Comparison of ENCODE assay signal across 23 cellular contexts in the genomic region with DNA sequence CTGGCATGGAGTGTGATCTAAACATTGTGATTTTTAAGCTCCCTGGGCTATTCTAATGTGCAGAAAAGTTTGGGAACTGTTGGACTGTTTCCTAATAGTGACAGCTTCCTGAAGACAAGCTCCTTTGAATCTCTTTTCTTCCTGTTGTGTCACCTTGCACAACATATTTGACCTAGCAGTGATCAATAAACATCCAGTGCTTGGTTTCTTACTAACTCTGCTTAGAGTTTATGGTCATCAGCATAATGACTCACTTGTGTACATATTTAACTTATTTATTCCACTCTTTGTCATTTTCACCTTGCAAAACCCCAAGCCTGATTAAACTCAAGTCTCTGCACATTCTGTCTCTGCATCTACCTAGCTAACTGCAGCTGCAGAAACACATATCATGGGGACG. TPM values are rescaled to one million over a fixed set of nuclear protein-coding genes. Genes with fewer than 3 reads are reported as not detected.
A peak's percentile ranks its signal among the peaks of the same experiment; 100 is the strongest.
DNase-seq lines count a peak whose midpoint lies in the region; ATAC-seq, FAIRE-seq and TF ChIP-seq lines count a peak whose summit lies in the region.
"Had no signal": no experiment of that assay in that cellular context is flagged by ENCODE, and none has a peak within 500 bp of the region (broad histone marks: within the 10 kb centered on the region; RNA-seq: fewer than 3 reads in every experiment).

No MANE protein-coding gene starts in this region.

- H3K9me3 Mint-ChIP-seq in activated T-cell treated with anti-CD3 and anti-CD28 coated beads, Interleukin-2, amount 50 U/mL, for 24 hours = no peaks in the 10 kb centered on the region
- H3K9me3 Mint-ChIP-seq: IgD-negative memory B cell, T-cell had no signal

- no peaks in the 10 kb centered on the region for H4K20me1 ChIP-seq in endothelial cell of umbilical vein (replicated peaks; ENCODE audit: control insufficient read depth, extremely low read depth, insufficient read depth, low read length)
- H4K20me1 ChIP-seq in HepG2 (ENCODE audit: insufficient read depth, low read length) = no peaks in the 10 kb centered on the region

- H2AFZ ChIP-seq in endothelial cell of umbilical vein (ENCODE audit: low read depth, low read length) (no peak overlapping the region), HepG2 (ENCODE audit: low read length) (no peak overlapping the region)

- no peak for TF ChIP-seq RAD21 in HepG2 (CRISPR knock-in tag; IDR thresholded peaks at IDR 0.05)

- H3K4me2 ChIP-seq in endothelial cell of umbilical vein (ENCODE audit: insufficient read depth, low read length) (no peak overlapping the region), HepG2 (ENCODE audit: low read depth, low read length) (0 out of 2 replicates have a peak overlapping the region, but pooled peaks have one; percentile 10)

- no peak overlapping the region for H3K27ac Mint-ChIP-seq in activated T-cell treated with anti-CD3 and anti-CD28 coated beads, Interleukin-2, amount 50 U/mL, for 24 hours
- H3K27ac Mint-ChIP-seq: B cell, IgD-negative memory B cell, T-cell had no signal

- DNase-seq in HCEC 1CT = peak; percentile 17
- DNase-seq in endothelial cell of umbilical vein (ENCODE audit: low read depth, low spot score) = no peak
- DNase-seq in HepG2 (ENCODE audit: low spot score) = peak; percentile 31
- no peak for DNase-seq in SW480 (ENCODE audit: low spot score)
- DNase-seq in NCI-H774 (lab: John Stamatoyannopoulos, UW) = no peak
- DNase-seq in activated T-cell treated with anti-CD3 and anti-CD28 coated beads, Interleukin-2, amount 50 U/mL, for 24 hours = no peak
- DNase-seq in COLO829 (ENCODE audit: low spot score) = no peak
- DNase-seq: DMS79, H7, Karpas-422, MG63, NCI-H1092, NCI-H146, NCI-H2029 treated with DMSO at 0.1 percent for 48 hours, NCI-H2171, NCI-H69, SHP77, T-cell had no signal

- no peak overlapping the region for H3K4me3 Mint-ChIP-seq in activated T-cell treated with anti-CD3 and anti-CD28 coated beads, Interleukin-2, amount 50 U/mL, for 24 hours
- H3K4me3 Mint-ChIP-seq: B cell, IgD-negative memory B cell, T-cell had no signal

- CTCF ChIA-PET in endothelial cell of umbilical vein (lab: Charles Lee) (interaction anchor here (0.7 to 3.5 kb wide), 17 partner anchors 8 to 1896 kb away, joined by 3 to 47 read pairs (median 4); no protein-coding TSS in a partner anchor), HepG2 (lab: Yijun Ruan, JAX; ENCODE audit: low intra/inter-chr PET ratio, low total read pairs) (no interaction called here)

- peaks cover 2% of the 10 kb centered on the region for H3K4me1 Mint-ChIP-seq in activated T-cell treated with anti-CD3 and anti-CD28 coated beads, Interleukin-2, amount 50 U/mL, for 24 hours (ENCODE audit: low read depth)

- in situ Hi-C loops in HepG2 (cut with HindIII; ENCODE audit: extremely low pct_ligation_motif_present, low pct_unique_long_range_greater_than_20kb) = no loop called here

- H3K27ac ChIP-seq in endothelial cell of umbilical vein (ENCODE audit: insufficient read depth, low read depth, low read length) = no peak overlapping the region
- H3K27ac ChIP-seq in HepG2 (ENCODE audit: extremely low read length, insufficient read depth, low read length) = no peak overlapping the region
- H3K27ac ChIP-seq: SK-N-MC had no signal

- H3K9me3 ChIP-seq in endothelial cell of umbilical vein (replicated peaks; ENCODE audit: control insufficient read depth, insufficient read depth, low read length) (no peaks in the 10 kb centered on the region), HepG2 (ENCODE audit: low read length) (no peaks in the 10 kb centered on the region)
- H3K9me3 ChIP-seq: MG63 had no signal

- FAIRE-seq in endothelial cell of umbilical vein (lab: Jason Lieb, UNC) = peak; percentile 57
- FAIRE-seq in HepG2 (lab: Jason Lieb, UNC) = no peak
- FAIRE-seq: HTR-8/SVneo had no signal

- 0% methylated on average over 1 of the region's 1 CpG for WGBS in HepG2 (ENCODE audit: low lambda C conversion rate)

- peaks cover 19% of the 10 kb centered on the region for H3K27me3 Mint-ChIP-seq in activated T-cell treated with anti-CD3 and anti-CD28 coated beads, Interleukin-2, amount 50 U/mL, for 24 hours

- no peaks in the 10 kb centered on the region for H3K27me3 ChIP-seq in endothelial cell of umbilical vein (ENCODE audit: control insufficient read depth in 2 of 2, insufficient read depth in 2 of 2, low read length in 2 of 2)
- H3K27me3 ChIP-seq in HepG2 (ENCODE audit: control insufficient read depth in 1 of 2, insufficient read depth in 2 of 2, low read length in 2 of 2) = no peaks in the 10 kb centered on the region
- H3K27me3 ChIP-seq: MG63 had no signal

- intact Hi-C loops in endothelial cell of umbilical vein (cut with micrococcal nuclease) = no loop called here
- intact Hi-C loops in HepG2 (cut with micrococcal nuclease; ENCODE audit: unreplicated experiment) = no loop called here

- H3K36me3 ChIP-seq in endothelial cell of umbilical vein (ENCODE audit: control insufficient read depth in 2 of 2, extremely low read depth in 1 of 2, insufficient read depth in 2 of 2, low read length in 2 of 2) (no peaks in the 10 kb centered on the region), HepG2 (replicated peaks in 1 of 2; ENCODE audit: control insufficient read depth in 1 of 2, insufficient read depth in 2 of 2, low read length in 2 of 2) (no peaks in the 10 kb centered on the region)
- H3K36me3 ChIP-seq: MG63 had no signal

- peak; percentile 50 for ATAC-seq in HepG2
- ATAC-seq: T-cell had no signal

- peak in 1 of 2 experiments; percentile 60; a peak in 1 of 4 replicates for TF ChIP-seq EP300 in HepG2 (IDR thresholded peaks at IDR 0.05; ENCODE audit: low read depth in 2 of 2, low read length in 2 of 2)
- TF ChIP-seq EP300 in HepG2 (CRISPR knock-in tag; IDR thresholded peaks at IDR 0.05; ENCODE audit: borderline replicate concordance) = no peak

- no peak overlapping the region for H3K9ac ChIP-seq in endothelial cell of umbilical vein (replicated peaks; ENCODE audit: extremely low read depth, insufficient read depth, low read length)
- H3K9ac ChIP-seq in HepG2 (ENCODE audit: insufficient read depth, low read depth, low read length) = no peak overlapping the region

- no peaks in the 10 kb centered on the region for H3K79me2 ChIP-seq in endothelial cell of umbilical vein (ENCODE audit: control insufficient read depth, insufficient read depth, low read length)
- H3K79me2 ChIP-seq in HepG2 (ENCODE audit: insufficient read depth, low read length) = no peaks in the 10 kb centered on the region

- POLR2A ChIA-PET in endothelial cell of umbilical vein (lab: Charles Lee) (no interaction called here), HepG2 (lab: Yijun Ruan, JAX) (interaction anchor here (1.4 to 1.7 kb wide), 2 partner anchors 37 to 372 kb away, joined by 3 to 7 read pairs; partner anchors contain the start of gene LEMD3)

- H3K4me3 ChIP-seq in endothelial cell of umbilical vein (replicated peaks in 1 of 3; ENCODE audit: insufficient read depth in 1 of 3, low read depth in 1 of 3, low read length in 3 of 3) (no peak overlapping the region), HepG2 (replicated peaks in 1 of 3; ENCODE audit: insufficient read depth in 1 of 3, low read depth in 2 of 3, low read length in 3 of 3) (no peak overlapping the region)
- H3K4me3 ChIP-seq: MG63, SK-N-MC had no signal

- TF ChIP-seq POLR2A in endothelial cell of umbilical vein (IDR thresholded peaks at IDR 0.05; ENCODE audit: low read depth, low read length) (no peak), HepG2 (IDR thresholded peaks at IDR 0.05; ENCODE audit: insufficient read depth in 1 of 2, low read depth in 2 of 2, low read length in 2 of 2) (no peak)

- no peak for TF ChIP-seq CTCF in endothelial cell of umbilical vein (IDR thresholded peaks at IDR 0.05; ENCODE audit: extremely low read depth in 1 of 2, insufficient read depth in 1 of 2, low read depth in 1 of 2, low read length in 2 of 2)
- no peak for TF ChIP-seq CTCF in HepG2 (CRISPR knock-in tag; IDR thresholded peaks at IDR 0.05)

- no peaks in the 10 kb centered on the region for H3K36me3 Mint-ChIP-seq in activated T-cell treated with anti-CD3 and anti-CD28 coated beads, Interleukin-2, amount 50 U/mL, for 24 hours (ENCODE audit: low read depth)
- H3K36me3 Mint-ChIP-seq: T-cell had no signal

- dilution Hi-C loops in endothelial cell of umbilical vein (cut with MboI; ENCODE audit: extremely low pct_ligation_motif_present, low sequenced_read_pairs) = no loop called here

- BruUV-seq in endothelial cell of umbilical vein (replicated peaks; lab: Mats Ljungman, UMichigan) (no TSS peak), HepG2 (replicated peaks; lab: Mats Ljungman, UMichigan) (no TSS peak)

- no peaks in the 10 kb centered on the region for H3K4me1 ChIP-seq in endothelial cell of umbilical vein (ENCODE audit: control insufficient read depth, extremely low read depth, insufficient read depth, low read length)
- H3K4me1 ChIP-seq in HepG2 (ENCODE audit: insufficient read depth, low read length) = peaks cover 39% of the 10 kb centered on the region

- H3K9me1 ChIP-seq in endothelial cell of umbilical vein (replicated peaks; ENCODE audit: control insufficient read depth, extremely low read depth, insufficient read depth, low read length) = no peaks in the 10 kb centered on the region

RNA-seq across cellular contexts. Expression of gene TBC1D30, which starts 27.3 kb away (rescaled TPM):
- total RNA-seq in endothelial cell of umbilical vein = 4.4 and 7.4 TPM in 2 replicates
- 4.9 and 7.6 TPM in 2 replicates for polyA plus RNA-seq in endothelial cell of umbilical vein
- 5.8 and 7.6 TPM in 2 replicates for polyA plus RNA-seq in endothelial cell of umbilical vein (2011; cell fraction: cytosol; rRNA removed)
- 4.0 and 5.0 TPM in 2 replicates for polyA plus RNA-seq in endothelial cell of umbilical vein (2011; cell fraction: nucleus; rRNA removed)
- polyA plus RNA-seq in endothelial cell of umbilical vein (2012) = 4.7 and 5.7 TPM in 2 replicates
- polyA minus RNA-seq in endothelial cell of umbilical vein = 8.3 and 9.0 TPM in 2 replicates
- polyA minus RNA-seq in endothelial cell of umbilical vein (2011; cell fraction: cytosol; rRNA and poly(A)+ RNA removed) = 5.4 TPM
- polyA minus RNA-seq in endothelial cell of umbilical vein (2011; cell fraction: nucleus; rRNA and poly(A)+ RNA removed) = 7.9 and 8.5 TPM in 2 replicates
- total RNA-seq in HepG2 (2016; rRNA removed; fragmentation: Illumina TruSeq; extraction: Trizol) = 0.21 and 0.42 TPM in 2 replicates
- total RNA-seq in HepG2 (2016; cell fraction: cytosol; rRNA removed; fragmentation: Illumina TruSeq; extraction: Trizol; ENCODE audit: low read depth) = not detected in 2 replicates
- total RNA-seq in HepG2 (2016; cell fraction: insoluble cytoplasmic fraction; rRNA removed; fragmentation: Illumina TruSeq; extraction: Trizol) = 0.30 and 0.33 TPM in 2 replicates
- 0.25 and 0.28 TPM in 2 replicates for total RNA-seq in HepG2 (2016; cell fraction: membrane; rRNA removed; fragmentation: Illumina TruSeq; extraction: Trizol)
- total RNA-seq in HepG2 (2016; cell fraction: nucleus; rRNA removed; fragmentation: Illumina TruSeq; extraction: Trizol) = 0.31 TPM in 1 of 2 replicates, not detected in the other
- polyA plus RNA-seq in HepG2 (2011; rRNA removed) = 0.35 and 0.67 TPM in 2 replicates
- 0.63 and 0.83 TPM in 2 replicates for polyA plus RNA-seq in HepG2 (2011; cell fraction: cytosol; rRNA removed)
- polyA plus RNA-seq in HepG2 (2011; cell fraction: nucleus; rRNA removed) = 0.36 and 0.56 TPM in 2 replicates
- polyA plus RNA-seq in HepG2 (2012) = 0.13 and 0.19 TPM in 2 replicates
- polyA plus RNA-seq in HepG2 (2016; cell fraction: cytosol; fragmentation: Illumina TruSeq; extraction: Trizol; ENCODE audit: low read depth) = 0.07 TPM in 1 of 2 replicates, not detected in the other
- 0.44 and 0.53 TPM in 2 replicates for polyA plus RNA-seq in HepG2 (2016; cell fraction: insoluble cytoplasmic fraction; fragmentation: Illumina TruSeq; extraction: Trizol; ENCODE audit: low read depth)
- polyA plus RNA-seq in HepG2 (2016; cell fraction: membrane; fragmentation: Illumina TruSeq; extraction: Trizol; ENCODE audit: low read depth) = 0.19 TPM in 1 of 2 replicates, not detected in the other
- 0.15 TPM in 1 of 2 replicates, not detected in the other for polyA plus RNA-seq in HepG2 (2016; cell fraction: nucleus; fragmentation: Illumina TruSeq; extraction: Trizol; ENCODE audit: insufficient read depth, low read depth)
- 0.02 and 10.0 TPM in 2 replicates for polyA minus RNA-seq in HepG2 (2011; rRNA and poly(A)+ RNA removed; ENCODE audit: low replicate concordance)
- not detected in 2 replicates for polyA minus RNA-seq in HepG2 (2011; cell fraction: cytosol; rRNA and poly(A)+ RNA removed)
- polyA minus RNA-seq in HepG2 (2011; cell fraction: nucleus; rRNA and poly(A)+ RNA removed) = 0.25 and 0.77 TPM in 2 replicates
- total RNA-seq: RPMI7951 had no signal
- polyA plus RNA-seq: IgD-negative memory B cell had no signal

RNA-seq across cellular contexts. Expression of gene GNS, which starts 38.0 kb away (rescaled TPM):
- total RNA-seq in endothelial cell of umbilical vein (129 and 142 TPM in 2 replicates), HepG2 (2016; rRNA removed; fragmentation: Illumina TruSeq; extraction: Trizol) (28.1 and 49.8 TPM in 2 replicates)
- polyA plus RNA-seq in endothelial cell of umbilical vein (92.8 and 107 TPM in 2 replicates), HepG2 (2011; rRNA removed) (51.0 and 56.7 TPM in 2 replicates)
- polyA plus RNA-seq in endothelial cell of umbilical vein (2011; cell fraction: cytosol; rRNA removed) = 79.2 and 81.1 TPM in 2 replicates
- polyA plus RNA-seq in endothelial cell of umbilical vein (2011; cell fraction: nucleus; rRNA removed) = 56.6 and 67.1 TPM in 2 replicates
- polyA plus RNA-seq in endothelial cell of umbilical vein (2012) = 131 and 155 TPM in 2 replicates
- 380 and 387 TPM in 2 replicates for polyA minus RNA-seq in endothelial cell of umbilical vein
- polyA minus RNA-seq in endothelial cell of umbilical vein (2011; cell fraction: cytosol; rRNA and poly(A)+ RNA removed) = 71.4 TPM
- 61.7 and 108 TPM in 2 replicates for polyA minus RNA-seq in endothelial cell of umbilical vein (2011; cell fraction: nucleus; rRNA and poly(A)+ RNA removed)
- total RNA-seq in HepG2 (2016; cell fraction: cytosol; rRNA removed; fragmentation: Illumina TruSeq; extraction: Trizol; ENCODE audit: low read depth) = 2.4 and 2.7 TPM in 2 replicates
- 24.8 and 48.3 TPM in 2 replicates for total RNA-seq in HepG2 (2016; cell fraction: insoluble cytoplasmic fraction; rRNA removed; fragmentation: Illumina TruSeq; extraction: Trizol)
- total RNA-seq in HepG2 (2016; cell fraction: membrane; rRNA removed; fragmentation: Illumina TruSeq; extraction: Trizol) = 7.4 and 9.1 TPM in 2 replicates
- total RNA-seq in HepG2 (2016; cell fraction: nucleus; rRNA removed; fragmentation: Illumina TruSeq; extraction: Trizol) = 53.7 and 57.7 TPM in 2 replicates
- polyA plus RNA-seq in HepG2 (2011; cell fraction: cytosol; rRNA removed) = 33.1 and 51.2 TPM in 2 replicates
- 14.3 and 18.8 TPM in 2 replicates for polyA plus RNA-seq in HepG2 (2011; cell fraction: nucleus; rRNA removed)
- polyA plus RNA-seq in HepG2 (2012) = 41.6 and 43.2 TPM in 2 replicates
- polyA plus RNA-seq in HepG2 (2016; cell fraction: cytosol; fragmentation: Illumina TruSeq; extraction: Trizol; ENCODE audit: low read depth) = 1.2 and 1.5 TPM in 2 replicates
- polyA plus RNA-seq in HepG2 (2016; cell fraction: insoluble cytoplasmic fraction; fragmentation: Illumina TruSeq; extraction: Trizol; ENCODE audit: low read depth) = 15.9 and 16.5 TPM in 2 replicates
- polyA plus RNA-seq in HepG2 (2016; cell fraction: membrane; fragmentation: Illumina TruSeq; extraction: Trizol; ENCODE audit: low read depth) = 2.6 and 3.8 TPM in 2 replicates
- 40.9 and 42.8 TPM in 2 replicates for polyA plus RNA-seq in HepG2 (2016; cell fraction: nucleus; fragmentation: Illumina TruSeq; extraction: Trizol; ENCODE audit: insufficient read depth, low read depth)
- polyA minus RNA-seq in HepG2 (2011; rRNA and poly(A)+ RNA removed; ENCODE audit: low replicate concordance) = 133 and 193 TPM in 2 replicates
- polyA minus RNA-seq in HepG2 (2011; cell fraction: cytosol; rRNA and poly(A)+ RNA removed) = 83.4 and 112 TPM in 2 replicates
- polyA minus RNA-seq in HepG2 (2011; cell fraction: nucleus; rRNA and poly(A)+ RNA removed) = 33.0 and 62.8 TPM in 2 replicates

Comparison
In these comparisons a context has a peak if more than half of its experiments do, and no peak if none do; other contexts are left out.
1. DNase-seq: peak in HCEC 1CT (single experiment) and HepG2 (single experiment); none in endothelial cell of umbilical vein (single experiment), SW480 (single experiment), NCI-H774 (single experiment), activated T-cell treated with anti-CD3 and anti-CD28 coated beads, Interleukin-2, amount 50 U/mL, for 24 hours (single experiment) and COLO829 (single experiment).